ENCODE assay signal across 1 cellular context in genomic region chr1:223374064-223374610, GRCh38.
TF ChIP-seq lines count a peak whose summit lies in the region.

No MANE protein-coding gene starts in this region.

TF ChIP-seq in WTC11, 78 proteins besides CTCF, POLR2A, EP300 and RAD21 (continued from another document):
- TF ChIP-seq USF2 (CRISPR knock-in tag; IDR thresholded peaks at IDR 0.05) (peak; percentile 86), OVOL2 (CRISPR knock-in tag; IDR thresholded peaks at IDR 0.05; ENCODE audit: borderline replicate concordance) (no peak)
